In the genomic region with DNA sequence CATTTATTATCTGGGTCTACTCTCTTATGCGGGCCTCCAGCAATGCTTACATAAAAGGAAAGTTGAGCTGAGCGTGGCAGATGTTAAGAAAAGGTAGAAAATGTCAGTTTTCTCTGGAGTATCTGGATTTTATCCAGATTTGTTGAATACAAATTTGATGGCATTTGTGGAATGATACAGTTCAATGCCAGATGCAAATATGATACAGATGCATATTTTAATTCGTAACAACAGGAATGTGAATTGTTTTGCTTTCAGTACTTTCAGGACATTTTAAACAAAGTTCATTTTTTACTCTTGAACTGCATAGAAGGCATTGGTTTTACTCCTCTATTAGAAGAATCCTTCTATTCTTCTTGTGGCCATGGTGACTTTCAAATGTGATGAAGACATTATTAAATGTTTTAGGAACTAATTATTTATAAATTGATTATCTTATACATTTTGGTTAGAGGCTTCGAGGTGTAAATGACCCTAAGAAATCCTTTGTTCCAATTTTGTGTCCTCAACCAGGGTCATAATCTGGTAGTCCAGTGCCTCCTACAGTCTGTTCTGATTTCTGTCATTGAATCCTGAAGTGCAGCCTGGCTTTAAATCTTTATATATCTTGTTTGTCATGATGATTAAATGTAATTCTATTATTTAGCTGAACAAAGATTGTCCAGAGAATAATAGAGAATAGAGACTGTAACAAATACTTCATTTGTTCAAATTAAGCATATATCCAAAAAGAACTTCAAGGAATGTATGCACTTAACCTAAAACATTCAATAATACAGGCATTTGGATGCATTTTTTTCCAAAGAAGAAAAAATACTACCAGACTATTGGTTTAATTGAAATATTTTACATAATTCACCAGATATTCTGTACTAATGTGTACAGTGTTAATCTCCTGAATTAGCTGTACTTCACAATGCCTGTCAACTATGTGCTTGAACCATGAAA, we compare ENCODE assay signal across 8 cellular contexts.
A peak's percentile ranks its signal among the peaks of the same experiment; 100 is the strongest.
DNase-seq lines count a peak whose midpoint lies in the region; ATAC-seq, FAIRE-seq and TF ChIP-seq lines count a peak whose summit lies in the region.

No MANE protein-coding gene starts in this region.

- FAIRE-seq in kidney (lab: Jason Lieb, UNC): peak; percentile 67

- ATAC-seq in DND-41 (ENCODE audit: insufficient read depth, low read depth): no peak
- ATAC-seq in HG03103 (IDR thresholded peaks at IDR 0.05; ENCODE audit: low read depth, unreplicated experiment): peak; percentile 60
- ATAC-seq in HG03135 (IDR thresholded peaks at IDR 0.05; ENCODE audit: unreplicated experiment): no peak
- no peak for ATAC-seq in aorta (ENCODE audit: low FRiP score)
- ATAC-seq in effector memory CD8-positive, alpha-beta T cell (replicated peaks): no peak

- no peak overlapping the region for H3K27ac Mint-ChIP-seq in effector memory CD8-positive, alpha-beta T cell

- H3K4me2 ChIP-seq in DND-41 (ENCODE audit: insufficient read depth, low read length): no peak overlapping the region

- 18% methylated on average over 4 of the region's 4 CpGs for WGBS in aorta, 2 donors

- H3K27me3 ChIP-seq in DND-41 (ENCODE audit: insufficient read depth, low read length, poor library complexity) (peaks cover 4% of the 10 kb centered on the region), aorta (ENCODE audit: control insufficient read depth in 1 of 2, insufficient read depth in 2 of 2, low read length in 1 of 2) (no peaks in the 10 kb centered on the region)

- TF ChIP-seq CTCF in DND-41 (IDR thresholded peaks at IDR 0.05; ENCODE audit: borderline replicate concordance, extremely low read depth, low read length, poor library complexity, severe bottlenecking) (peak; percentile 23), kidney (IDR thresholded peaks at IDR 0.05; ENCODE audit: borderline replicate concordance, extremely low read depth, insufficient read depth) (peak; percentile 46)

- H3K27ac ChIP-seq in DND-41 (ENCODE audit: low read length) (no peak overlapping the region), angular gyrus (ENCODE audit: low read depth, low read length) (peak overlapping the region; percentile 42), kidney (ENCODE audit: low read depth in 2 of 2, low read length in 2 of 2) (no peak overlapping the region), aorta (ENCODE audit: low read depth in 1 of 2, low read length in 2 of 2) (no peak overlapping the region)

- H3K9ac ChIP-seq in DND-41 (ENCODE audit: low read depth, low read length): no peak overlapping the region
- no peak overlapping the region for H3K9ac ChIP-seq in kidney (ENCODE audit: low read length in 2 of 2)

- no peaks in the 10 kb centered on the region for H3K4me1 Mint-ChIP-seq in effector memory CD8-positive, alpha-beta T cell (ENCODE audit: low read depth in 2 of 2)

- no peaks in the 10 kb centered on the region for H3K4me1 ChIP-seq in DND-41 (ENCODE audit: insufficient read depth, low read length)
- no peaks in the 10 kb centered on the region for H3K4me1 ChIP-seq in kidney (ENCODE audit: control insufficient read depth in 1 of 2, insufficient read depth in 1 of 2, low read depth in 1 of 2, low read length in 2 of 2)
- peaks cover 0 to 2% of the 10 kb centered on the region in 2 donors for H3K4me1 ChIP-seq in aorta (ENCODE audit: control insufficient read depth in 1 of 2, insufficient read depth in 2 of 2, low read length in 2 of 2)

- no peak overlapping the region for H2AFZ ChIP-seq in DND-41 (ENCODE audit: low read depth, low read length)

- no peaks in the 10 kb centered on the region for H4K20me1 ChIP-seq in DND-41 (ENCODE audit: insufficient read depth, low read length)

- H3K27me3 Mint-ChIP-seq in effector memory CD8-positive, alpha-beta T cell: peaks cover 24% of the 10 kb centered on the region in 2 donors

- DNase-seq in DND-41 (no peak), kidney (no peak), UCSD-AML1 (lab: John Stamatoyannopoulos, UW; ENCODE audit: unreplicated experiment) (no peak), aorta (no peak)
- DNase-seq in effector memory CD8-positive, alpha-beta T cell: no peak

- no peak overlapping the region for H3K4me3 Mint-ChIP-seq in effector memory CD8-positive, alpha-beta T cell

- H3K36me3 ChIP-seq in DND-41 (ENCODE audit: insufficient read depth, low read length): no peaks in the 10 kb centered on the region
- H3K36me3 ChIP-seq in kidney (ENCODE audit: control insufficient read depth in 1 of 2, insufficient read depth in 2 of 2, low read length in 2 of 2): peaks cover 2 to 26% of the 10 kb centered on the region in 2 donors
- peaks cover 1 to 10% of the 10 kb centered on the region in 2 donors for H3K36me3 ChIP-seq in aorta (ENCODE audit: control insufficient read depth in 1 of 2, insufficient read depth in 2 of 2, low read length in 1 of 2)

- H3K9me3 Mint-ChIP-seq in effector memory CD8-positive, alpha-beta T cell: no peaks in the 10 kb centered on the region

- H3K4me3 ChIP-seq in DND-41 (ENCODE audit: low read depth in 1 of 2, low read length in 2 of 2): no peak overlapping the region
- no peak overlapping the region for H3K4me3 ChIP-seq in kidney (ENCODE audit: low read length in 2 of 2)
- no peak overlapping the region for H3K4me3 ChIP-seq in aorta (ENCODE audit: low read length in 2 of 2)

- intact Hi-C loops in kidney (cut with DNase I): no loop called here
- intact Hi-C loops in aorta (cut with DNase I): loop anchor here in 1 of 2 donors (2.0 kb wide), 1 partner anchor 436 kb away; no protein-coding TSS in a partner anchor

- H3K79me2 ChIP-seq in DND-41 (ENCODE audit: insufficient read depth, low read length): no peaks in the 10 kb centered on the region

- H3K9me3 ChIP-seq in DND-41 (ENCODE audit: insufficient read depth, low read length, severe bottlenecking): no peaks in the 10 kb centered on the region
- H3K9me3 ChIP-seq in kidney (ENCODE audit: control insufficient read depth in 1 of 2, low read length in 2 of 2): no peaks in the 10 kb centered on the region
- H3K9me3 ChIP-seq in aorta (ENCODE audit: control insufficient read depth, low read length): no peaks in the 10 kb centered on the region

- no peaks in the 10 kb centered on the region for H3K36me3 Mint-ChIP-seq in effector memory CD8-positive, alpha-beta T cell (ENCODE audit: insufficient read depth)
